ENCODE assay signal across 1 cellular context in genomic region chr9:4386819-4387218, GRCh38.
TF ChIP-seq lines count a peak whose summit lies in the region.

No MANE protein-coding gene starts in this region.

TF ChIP-seq in GM23338, 12 proteins besides CTCF, POLR2A, EP300 and RAD21 (continued from another document):
- TF ChIP-seq, protein P1, sequence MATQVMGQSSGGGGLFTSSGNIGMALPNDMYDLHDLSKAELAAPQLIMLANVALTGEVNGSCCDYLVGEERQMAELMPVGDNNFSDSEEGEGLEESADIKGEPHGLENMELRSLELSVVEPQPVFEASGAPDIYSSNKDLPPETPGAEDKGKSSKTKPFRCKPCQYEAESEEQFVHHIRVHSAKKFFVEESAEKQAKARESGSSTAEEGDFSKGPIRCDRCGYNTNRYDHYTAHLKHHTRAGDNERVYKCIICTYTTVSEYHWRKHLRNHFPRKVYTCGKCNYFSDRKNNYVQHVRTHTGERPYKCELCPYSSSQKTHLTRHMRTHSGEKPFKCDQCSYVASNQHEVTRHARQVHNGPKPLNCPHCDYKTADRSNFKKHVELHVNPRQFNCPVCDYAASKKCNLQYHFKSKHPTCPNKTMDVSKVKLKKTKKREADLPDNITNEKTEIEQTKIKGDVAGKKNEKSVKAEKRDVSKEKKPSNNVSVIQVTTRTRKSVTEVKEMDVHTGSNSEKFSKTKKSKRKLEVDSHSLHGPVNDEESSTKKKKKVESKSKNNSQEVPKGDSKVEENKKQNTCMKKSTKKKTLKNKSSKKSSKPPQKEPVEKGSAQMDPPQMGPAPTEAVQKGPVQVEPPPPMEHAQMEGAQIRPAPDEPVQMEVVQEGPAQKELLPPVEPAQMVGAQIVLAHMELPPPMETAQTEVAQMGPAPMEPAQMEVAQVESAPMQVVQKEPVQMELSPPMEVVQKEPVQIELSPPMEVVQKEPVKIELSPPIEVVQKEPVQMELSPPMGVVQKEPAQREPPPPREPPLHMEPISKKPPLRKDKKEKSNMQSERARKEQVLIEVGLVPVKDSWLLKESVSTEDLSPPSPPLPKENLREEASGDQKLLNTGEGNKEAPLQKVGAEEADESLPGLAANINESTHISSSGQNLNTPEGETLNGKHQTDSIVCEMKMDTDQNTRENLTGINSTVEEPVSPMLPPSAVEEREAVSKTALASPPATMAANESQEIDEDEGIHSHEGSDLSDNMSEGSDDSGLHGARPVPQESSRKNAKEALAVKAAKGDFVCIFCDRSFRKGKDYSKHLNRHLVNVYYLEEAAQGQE (IDR thresholded peaks at IDR 0.05; ENCODE audit: unreplicated experiment): no peak
- TF ChIP-seq, protein P2, sequence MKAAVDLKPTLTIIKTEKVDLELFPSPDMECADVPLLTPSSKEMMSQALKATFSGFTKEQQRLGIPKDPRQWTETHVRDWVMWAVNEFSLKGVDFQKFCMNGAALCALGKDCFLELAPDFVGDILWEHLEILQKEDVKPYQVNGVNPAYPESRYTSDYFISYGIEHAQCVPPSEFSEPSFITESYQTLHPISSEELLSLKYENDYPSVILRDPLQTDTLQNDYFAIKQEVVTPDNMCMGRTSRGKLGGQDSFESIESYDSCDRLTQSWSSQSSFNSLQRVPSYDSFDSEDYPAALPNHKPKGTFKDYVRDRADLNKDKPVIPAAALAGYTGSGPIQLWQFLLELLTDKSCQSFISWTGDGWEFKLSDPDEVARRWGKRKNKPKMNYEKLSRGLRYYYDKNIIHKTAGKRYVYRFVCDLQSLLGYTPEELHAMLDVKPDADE (IDR thresholded peaks at IDR 0.05): no peak
